In genomic region chr1:32765561-32766327, GRCh38 we compare ENCODE assay signal across 15 cellular contexts. TPM values are rescaled to one million over a fixed set of nuclear protein-coding genes. Genes with fewer than 3 reads are reported as not detected.
DNase-seq lines count a peak whose midpoint lies in the region; ATAC-seq, FAIRE-seq and TF ChIP-seq lines count a peak whose summit lies in the region.
"Had no signal": no experiment of that assay in that cellular context is flagged by ENCODE, and none has a peak within 500 bp of the region (broad histone marks: within the 10 kb centered on the region; RNA-seq: fewer than 3 reads in every experiment).

No MANE protein-coding gene starts in this region.

- no peak overlapping the region for H3K9ac ChIP-seq in HepG2 (ENCODE audit: insufficient read depth, low read depth, low read length)

- POLR2A ChIA-PET in HepG2 (lab: Yijun Ruan, JAX), result no interaction called here

- H3K27me3 ChIP-seq in gastroesophageal sphincter (no peaks in the 10 kb centered on the region), ovary (no peaks in the 10 kb centered on the region), HepG2 (ENCODE audit: control insufficient read depth in 1 of 2, insufficient read depth in 2 of 2, low read length in 2 of 2) (no peaks in the 10 kb centered on the region)

- peaks cover 5% of the 10 kb centered on the region for H3K4me1 Mint-ChIP-seq in activated T-helper 2 cell treated with anti-CD3 and anti-CD28 coated beads, Interferon-gamma antibody, Interleukin-2, Interleukin-4, amounts not matched to agents 10 μg/mL and 5 μg/mL and 100 μg/mL, durations not matched to agents 14 hours and 24 hours and 36 hours (ENCODE audit: low read depth)

- WGBS in gastroesophageal sphincter (ENCODE audit: low coverage in 1 of 2), 2 donors, result 49 to 65% methylated on average over 7 to 14 of the region's 28 CpGs
- 38 to 59% (median 47%) methylated on average over 28 of the region's 28 CpGs for WGBS in ovary, 3 donors
- WGBS in HepG2 (ENCODE audit: low lambda C conversion rate), result 93% methylated on average over 13 of the region's 28 CpGs

- in situ Hi-C loops in GM13976 (cut with MboI; ENCODE audit: low sequenced_read_pairs, unreplicated experiment) (no loop called here), HepG2 (cut with HindIII; ENCODE audit: extremely low pct_ligation_motif_present, low pct_unique_long_range_greater_than_20kb) (loop anchor here (5.0 kb wide), 1 partner anchor 53 kb away; no protein-coding TSS in a partner anchor)

- FAIRE-seq in HepG2 (lab: Jason Lieb, UNC), result no peak

- peak; percentile 8 for DNase-seq in GM13976 (ENCODE audit: low spot score)
- peak; percentile 90 for DNase-seq in NCI-H2171 (lab: John Stamatoyannopoulos, UW)
- peak in 2 of 5 donors; percentile 25 to 51 for DNase-seq in ovary
- DNase-seq in HepG2 (ENCODE audit: low spot score), result no peak
- DNase-seq in activated T-helper 2 cell treated with anti-CD3 and anti-CD28 coated beads, Interferon-gamma antibody, Interleukin-2, Interleukin-4, amounts not matched to agents 10 μg/mL and 5 μg/mL and 100 μg/mL, durations not matched to agents 14 hours and 24 hours and 36 hours (ENCODE audit: low spot score), result no peak
- DNase-seq: activated CD8-positive, alpha-beta T cell treated with anti-CD3 and anti-CD28 coated beads for 36 hours; activated gamma-delta T cell treated with Interleukin-2 at 50 U/mL for 16 hours; CD4-positive, alpha-beta memory T cell; stimulated activated naive CD8-positive, alpha-beta T cell treated with anti-CD3 and anti-CD28 coated beads, Interleukin-15, amount 100 ng/mL, for 72 hours; T1000 had no signal

- peak overlapping the region in 3 of 4 donors; percentile 46 to 59 (median 52) for H3K27ac ChIP-seq in gastroesophageal sphincter
- H3K27ac ChIP-seq in ovary, result peak overlapping the region; percentile 53 to 70
- no peak overlapping the region for H3K27ac ChIP-seq in HepG2 (ENCODE audit: extremely low read length, insufficient read depth, low read length)

- no peaks in the 10 kb centered on the region for H3K36me3 Mint-ChIP-seq in activated T-helper 2 cell treated with anti-CD3 and anti-CD28 coated beads, Interferon-gamma antibody, Interleukin-2, Interleukin-4, amounts not matched to agents 10 μg/mL and 5 μg/mL and 100 μg/mL, durations not matched to agents 14 hours and 24 hours and 36 hours (ENCODE audit: low read depth)
- H3K36me3 Mint-ChIP-seq: CD4-positive, alpha-beta memory T cell had no signal

- H3K79me2 ChIP-seq in HepG2 (ENCODE audit: insufficient read depth, low read length), result peaks cover 18% of the 10 kb centered on the region

- no peak for ATAC-seq in gastroesophageal sphincter
- ATAC-seq in HG02763 (IDR thresholded peaks at IDR 0.05; ENCODE audit: unreplicated experiment), result no peak
- ATAC-seq in HepG2, result no peak
- ATAC-seq: activated CD8-positive, alpha-beta T cell treated with anti-CD3 and anti-CD28 coated beads for 36 hours; esophagus mucosa; sciatic nerve; stimulated activated naive CD8-positive, alpha-beta T cell treated with anti-CD3 and anti-CD28 coated beads, Interleukin-15, amount 100 ng/mL, for 72 hours had no signal

- CTCF ChIA-PET in HepG2 (lab: Yijun Ruan, JAX; ENCODE audit: low intra/inter-chr PET ratio, low total read pairs), result no interaction called here

- H3K4me1 ChIP-seq in gastroesophageal sphincter, result peaks cover 2 to 66% (median 40%) of the 10 kb centered on the region in 3 donors
- peaks cover 35% of the 10 kb centered on the region for H3K4me1 ChIP-seq in ovary (ENCODE audit: insufficient read depth)
- peaks cover 35% of the 10 kb centered on the region for H3K4me1 ChIP-seq in HepG2 (ENCODE audit: insufficient read depth, low read length)

- no peak for TF ChIP-seq RAD21 in HepG2 (CRISPR knock-in tag; IDR thresholded peaks at IDR 0.05)

- H3K9me3 ChIP-seq in gastroesophageal sphincter, result no peaks in the 10 kb centered on the region
- no peaks in the 10 kb centered on the region for H3K9me3 ChIP-seq in ovary
- no peaks in the 10 kb centered on the region for H3K9me3 ChIP-seq in HepG2 (ENCODE audit: low read length)

- H3K4me2 ChIP-seq in HepG2 (ENCODE audit: low read depth, low read length), result no peak overlapping the region

- TF ChIP-seq CTCF in GM13976 (IDR thresholded peaks at IDR 0.05; ENCODE audit: borderline replicate concordance, control extremely low read depth, extremely low read depth, insufficient read depth, missing control alignments) (no peak), gastroesophageal sphincter (IDR thresholded peaks at IDR 0.05) (no peak), ovary (IDR thresholded peaks at IDR 0.05) (no peak), HepG2 (CRISPR knock-in tag; IDR thresholded peaks at IDR 0.05) (no peak)

- H3K4me3 Mint-ChIP-seq in activated T-helper 2 cell treated with anti-CD3 and anti-CD28 coated beads, Interferon-gamma antibody, Interleukin-2, Interleukin-4, amounts not matched to agents 10 μg/mL and 5 μg/mL and 100 μg/mL, durations not matched to agents 14 hours and 24 hours and 36 hours (ENCODE audit: low read depth), result no peak overlapping the region
- H3K4me3 Mint-ChIP-seq: activated CD8-positive, alpha-beta T cell treated with anti-CD3 and anti-CD28 coated beads for 36 hours; CD4-positive, alpha-beta memory T cell; central memory CD8-positive, alpha-beta T cell; stimulated activated naive CD8-positive, alpha-beta T cell treated with anti-CD3 and anti-CD28 coated beads, Interleukin-15, amount 100 ng/mL, for 72 hours had no signal

- no peak overlapping the region for H3K27ac Mint-ChIP-seq in activated T-helper 2 cell treated with anti-CD3 and anti-CD28 coated beads, Interferon-gamma antibody, Interleukin-2, Interleukin-4, amounts not matched to agents 10 μg/mL and 5 μg/mL and 100 μg/mL, durations not matched to agents 14 hours and 24 hours and 36 hours
- H3K27ac Mint-ChIP-seq: activated CD8-positive, alpha-beta T cell treated with anti-CD3 and anti-CD28 coated beads for 36 hours; CD4-positive, alpha-beta memory T cell; stimulated activated naive CD8-positive, alpha-beta T cell treated with anti-CD3 and anti-CD28 coated beads, Interleukin-15, amount 100 ng/mL, for 72 hours had no signal

- TF ChIP-seq EP300 in gastroesophageal sphincter (IDR thresholded peaks at IDR 0.05) (no peak), ovary (IDR thresholded peaks at IDR 0.05) (no peak), HepG2 (IDR thresholded peaks at IDR 0.05; ENCODE audit: low read depth in 2 of 2, low read length in 2 of 2) (no peak), HepG2 (CRISPR knock-in tag; IDR thresholded peaks at IDR 0.05; ENCODE audit: borderline replicate concordance) (no peak)

- no peak overlapping the region for H2AFZ ChIP-seq in HepG2 (ENCODE audit: low read length)

- no TSS peak for BruUV-seq in HepG2 (replicated peaks; lab: Mats Ljungman, UMichigan)

- H3K9me3 Mint-ChIP-seq in activated T-helper 2 cell treated with anti-CD3 and anti-CD28 coated beads, Interferon-gamma antibody, Interleukin-2, Interleukin-4, amounts not matched to agents 10 μg/mL and 5 μg/mL and 100 μg/mL, durations not matched to agents 14 hours and 24 hours and 36 hours, result no peaks in the 10 kb centered on the region
- H3K9me3 Mint-ChIP-seq: activated CD8-positive, alpha-beta T cell treated with anti-CD3 and anti-CD28 coated beads for 36 hours; CD4-positive, alpha-beta memory T cell; central memory CD8-positive, alpha-beta T cell; stimulated activated naive CD8-positive, alpha-beta T cell treated with anti-CD3 and anti-CD28 coated beads, Interleukin-15, amount 100 ng/mL, for 72 hours had no signal

- intact Hi-C loops in ovary (cut with DNase I), result no loop called here
- intact Hi-C loops in HepG2 (cut with micrococcal nuclease; ENCODE audit: unreplicated experiment), result no loop called here
- intact Hi-C loops in activated T-helper 2 cell treated with anti-CD3 and anti-CD28 coated beads, Interferon-gamma antibody, Interleukin-2, Interleukin-4, amounts not matched to agents 10 μg/mL and 5 μg/mL and 100 μg/mL, durations not matched to agents 14 hours and 24 hours and 36 hours (cut with micrococcal nuclease), result no loop called here

- peaks cover 0 to 34% of the 10 kb centered on the region in 2 donors for H3K36me3 ChIP-seq in gastroesophageal sphincter
- no peaks in the 10 kb centered on the region for H3K36me3 ChIP-seq in ovary
- peaks cover 7 to 16% of the 10 kb centered on the region in 2 experiments; a peak in 3 of 5 replicates for H3K36me3 ChIP-seq in HepG2 (replicated peaks in 1 of 2; ENCODE audit: control insufficient read depth in 1 of 2, insufficient read depth in 2 of 2, low read length in 2 of 2)

- H4K20me1 ChIP-seq in HepG2 (ENCODE audit: insufficient read depth, low read length), result no peaks in the 10 kb centered on the region

- no peaks in the 10 kb centered on the region for H3K27me3 Mint-ChIP-seq in activated T-helper 2 cell treated with anti-CD3 and anti-CD28 coated beads, Interferon-gamma antibody, Interleukin-2, Interleukin-4, amounts not matched to agents 10 μg/mL and 5 μg/mL and 100 μg/mL, durations not matched to agents 14 hours and 24 hours and 36 hours (ENCODE audit: low read depth)
- H3K27me3 Mint-ChIP-seq: activated CD8-positive, alpha-beta T cell treated with anti-CD3 and anti-CD28 coated beads for 36 hours; CD4-positive, alpha-beta memory T cell; central memory CD8-positive, alpha-beta T cell; stimulated activated naive CD8-positive, alpha-beta T cell treated with anti-CD3 and anti-CD28 coated beads, Interleukin-15, amount 100 ng/mL, for 72 hours had no signal

- H3K4me3 ChIP-seq in gastroesophageal sphincter, result peak overlapping the region in 1 of 2 donors; percentile 8
- H3K4me3 ChIP-seq in ovary, result no peak overlapping the region
- no peak overlapping the region for H3K4me3 ChIP-seq in HepG2 (replicated peaks in 1 of 3; ENCODE audit: insufficient read depth in 1 of 3, low read depth in 2 of 3, low read length in 3 of 3)

- TF ChIP-seq POLR2A in gastroesophageal sphincter (IDR thresholded peaks at IDR 0.05) (no peak), ovary (IDR thresholded peaks at IDR 0.05) (no peak), HepG2 (IDR thresholded peaks at IDR 0.05; ENCODE audit: insufficient read depth in 1 of 2, low read depth in 2 of 2, low read length in 2 of 2) (no peak)

RNA-seq across cellular contexts. Expression of gene YARS1, which starts 51.4 kb away (rescaled TPM):
- total RNA-seq in gastroesophageal sphincter, result 10 to 100 TPM; 29.1 to 54.1 (median 46.0) TPM
- total RNA-seq in ovary, result 100 to 1,000 TPM in 1 of 7 donors, 10 to 100 TPM in 6; 19.8 to 272 (median 46.2) TPM
- polyA plus RNA-seq in ovary, result 10 to 100 TPM; 23.6 to 95.2 TPM
- 102 and 113 TPM in 2 replicates for total RNA-seq in HepG2 (2016; rRNA removed; fragmentation: Illumina TruSeq; extraction: Trizol)
- total RNA-seq in HepG2 (2016; cell fraction: cytosol; rRNA removed; fragmentation: Illumina TruSeq; extraction: Trizol; ENCODE audit: low read depth), result 36.6 and 40.5 TPM in 2 replicates
- total RNA-seq in HepG2 (2016; cell fraction: insoluble cytoplasmic fraction; rRNA removed; fragmentation: Illumina TruSeq; extraction: Trizol), result 96.0 and 117 TPM in 2 replicates
- total RNA-seq in HepG2 (2016; cell fraction: membrane; rRNA removed; fragmentation: Illumina TruSeq; extraction: Trizol), result 43.4 and 44.4 TPM in 2 replicates
- 70.7 and 78.7 TPM in 2 replicates for total RNA-seq in HepG2 (2016; cell fraction: nucleus; rRNA removed; fragmentation: Illumina TruSeq; extraction: Trizol)
- 50.1 and 52.2 TPM in 2 replicates for polyA plus RNA-seq in HepG2 (2011; rRNA removed)
- polyA plus RNA-seq in HepG2 (2011; cell fraction: cytosol; rRNA removed), result 32.2 and 38.5 TPM in 2 replicates
- 91.6 and 121 TPM in 2 replicates for polyA plus RNA-seq in HepG2 (2011; cell fraction: nucleus; rRNA removed)
- polyA plus RNA-seq in HepG2 (2012), result 124 and 158 TPM in 2 replicates
- polyA plus RNA-seq in HepG2 (2016; cell fraction: cytosol; fragmentation: Illumina TruSeq; extraction: Trizol; ENCODE audit: low read depth), result 11.8 and 14.3 TPM in 2 replicates
- polyA plus RNA-seq in HepG2 (2016; cell fraction: insoluble cytoplasmic fraction; fragmentation: Illumina TruSeq; extraction: Trizol; ENCODE audit: low read depth), result 83.4 and 91.9 TPM in 2 replicates
- 20.7 and 20.8 TPM in 2 replicates for polyA plus RNA-seq in HepG2 (2016; cell fraction: membrane; fragmentation: Illumina TruSeq; extraction: Trizol; ENCODE audit: low read depth)
- 117 TPM in 2 replicates for polyA plus RNA-seq in HepG2 (2016; cell fraction: nucleus; fragmentation: Illumina TruSeq; extraction: Trizol; ENCODE audit: insufficient read depth, low read depth)
- polyA minus RNA-seq in HepG2 (2011; rRNA and poly(A)+ RNA removed; ENCODE audit: low replicate concordance), result 68.0 and 103 TPM in 2 replicates
- polyA minus RNA-seq in HepG2 (2011; cell fraction: cytosol; rRNA and poly(A)+ RNA removed), result 43.2 and 68.7 TPM in 2 replicates
- 63.1 and 101 TPM in 2 replicates for polyA minus RNA-seq in HepG2 (2011; cell fraction: nucleus; rRNA and poly(A)+ RNA removed)
- total RNA-seq in activated T-helper 2 cell treated with anti-CD3 and anti-CD28 coated beads, Interferon-gamma antibody, Interleukin-2, Interleukin-4, amounts not matched to agents 10 μg/mL and 5 μg/mL and 100 μg/mL, durations not matched to agents 14 hours and 24 hours and 36 hours, result 155 and 172 TPM in 2 replicates

RNA-seq across cellular contexts. Expression of gene S100PBP, which starts 51.7 kb away (rescaled TPM):
- 10 to 100 TPM; 25.4 to 46.9 (median 29.8) TPM for total RNA-seq in gastroesophageal sphincter
- 10 to 100 TPM; 24.8 to 64.2 (median 42.6) TPM for total RNA-seq in ovary
- polyA plus RNA-seq in ovary, result 10 to 100 TPM; 18.1 to 47.0 TPM
- total RNA-seq in HepG2 (2016; rRNA removed; fragmentation: Illumina TruSeq; extraction: Trizol), result 26.1 and 28.4 TPM in 2 replicates
- total RNA-seq in HepG2 (2016; cell fraction: cytosol; rRNA removed; fragmentation: Illumina TruSeq; extraction: Trizol; ENCODE audit: low read depth), result 18.1 and 18.8 TPM in 2 replicates
- total RNA-seq in HepG2 (2016; cell fraction: insoluble cytoplasmic fraction; rRNA removed; fragmentation: Illumina TruSeq; extraction: Trizol), result 24.5 and 27.7 TPM in 2 replicates
- 22.6 and 25.5 TPM in 2 replicates for total RNA-seq in HepG2 (2016; cell fraction: membrane; rRNA removed; fragmentation: Illumina TruSeq; extraction: Trizol)
- total RNA-seq in HepG2 (2016; cell fraction: nucleus; rRNA removed; fragmentation: Illumina TruSeq; extraction: Trizol), result 24.5 and 34.9 TPM in 2 replicates
- polyA plus RNA-seq in HepG2 (2011; rRNA removed), result 17.9 and 20.4 TPM in 2 replicates
- polyA plus RNA-seq in HepG2 (2011; cell fraction: cytosol; rRNA removed), result 6.8 and 11.2 TPM in 2 replicates
- polyA plus RNA-seq in HepG2 (2011; cell fraction: nucleus; rRNA removed), result 18.2 and 22.4 TPM in 2 replicates
- 10.8 and 13.1 TPM in 2 replicates for polyA plus RNA-seq in HepG2 (2012)
- polyA plus RNA-seq in HepG2 (2016; cell fraction: cytosol; fragmentation: Illumina TruSeq; extraction: Trizol; ENCODE audit: low read depth), result 4.2 and 4.7 TPM in 2 replicates
- polyA plus RNA-seq in HepG2 (2016; cell fraction: insoluble cytoplasmic fraction; fragmentation: Illumina TruSeq; extraction: Trizol; ENCODE audit: low read depth), result 19.5 and 20.9 TPM in 2 replicates
- 5.3 and 5.6 TPM in 2 replicates for polyA plus RNA-seq in HepG2 (2016; cell fraction: membrane; fragmentation: Illumina TruSeq; extraction: Trizol; ENCODE audit: low read depth)
- polyA plus RNA-seq in HepG2 (2016; cell fraction: nucleus; fragmentation: Illumina TruSeq; extraction: Trizol; ENCODE audit: insufficient read depth, low read depth), result 49.7 and 53.4 TPM in 2 replicates
- polyA minus RNA-seq in HepG2 (2011; rRNA and poly(A)+ RNA removed; ENCODE audit: low replicate concordance), result 20.9 and 25.1 TPM in 2 replicates
- 9.6 and 12.2 TPM in 2 replicates for polyA minus RNA-seq in HepG2 (2011; cell fraction: cytosol; rRNA and poly(A)+ RNA removed)
- polyA minus RNA-seq in HepG2 (2011; cell fraction: nucleus; rRNA and poly(A)+ RNA removed), result 44.3 and 47.9 TPM in 2 replicates
- total RNA-seq in activated T-helper 2 cell treated with anti-CD3 and anti-CD28 coated beads, Interferon-gamma antibody, Interleukin-2, Interleukin-4, amounts not matched to agents 10 μg/mL and 5 μg/mL and 100 μg/mL, durations not matched to agents 14 hours and 24 hours and 36 hours, result 50.2 and 50.5 TPM in 2 replicates

Comparison
In these comparisons a context has a peak if more than half of its experiments do, and no peak if none do; other contexts are left out.
1. DNase-seq: peak in GM13976 (single experiment) and NCI-H2171 (single experiment); none in HepG2 (single experiment) and activated T-helper 2 cell treated with anti-CD3 and anti-CD28 coated beads, Interferon-gamma antibody, Interleukin-2, Interleukin-4, amounts not matched to agents 10 μg/mL and 5 μg/mL and 100 μg/mL, durations not matched to agents 14 hours and 24 hours and 36 hours (single experiment).